Comparison of ENCODE assay signal across 14 cellular contexts in the genomic region with DNA sequence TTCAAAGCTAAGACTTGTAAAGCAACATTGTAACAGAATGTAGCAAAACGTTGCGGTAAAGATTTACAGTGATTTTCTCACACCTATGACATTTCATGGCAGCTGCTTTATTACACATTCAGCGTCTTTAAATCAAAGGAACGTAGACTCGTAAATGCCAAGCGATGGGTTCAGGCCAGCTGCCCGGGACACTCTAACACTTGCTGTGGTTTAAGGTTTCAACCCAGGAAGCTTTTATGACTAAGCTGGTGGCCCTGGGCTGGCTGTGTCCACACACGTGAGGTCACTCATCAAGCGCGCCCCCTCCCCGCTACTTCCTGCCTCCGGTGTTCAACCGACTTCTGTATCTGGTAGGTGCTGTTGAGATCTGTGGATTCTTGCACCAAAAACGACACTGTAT. TPM values are rescaled to one million over a fixed set of nuclear protein-coding genes. Genes with fewer than 3 reads are reported as not detected.
A peak's percentile ranks its signal among the peaks of the same experiment; 100 is the strongest.
DNase-seq lines count a peak whose midpoint lies in the region; ATAC-seq and TF ChIP-seq lines count a peak whose summit lies in the region.
"Had no signal": no experiment of that assay in that cellular context is flagged by ENCODE, and none has a peak within 500 bp of the region (broad histone marks: within the 10 kb centered on the region; RNA-seq: fewer than 3 reads in every experiment).

No MANE protein-coding gene starts in this region.

- H3K27ac Mint-ChIP-seq in Calu3 (ENCODE audit: unreplicated experiment) (no peak overlapping the region), HFFc6 (no peak overlapping the region)
- H3K27ac Mint-ChIP-seq: H9, mesothelial cell of epicardium had no signal

- peak; percentile 34 for DNase-seq in Calu3
- DNase-seq in HFFc6, result peak; percentile 4
- DNase-seq in NCI-H510A treated with DMSO at 0.1 percent for 48 hours (lab: John Stamatoyannopoulos, UW), result peak; percentile 98
- peak; percentile 36 for DNase-seq in glomerular visceral epithelial cell (ENCODE audit: extremely low spot score)
- no peak for DNase-seq in stimulated activated CD4-positive, alpha-beta T cell treated with anti-CD3 and anti-CD28 coated beads, Interleukin-2, amount 100 ng/mL, for 48 hours
- DNase-seq in Ammon's horn (ENCODE audit: low spot score), result no peak
- no peak for DNase-seq in mucosa of gallbladder (ENCODE audit: low spot score)
- DNase-seq: activated T-cell treated with anti-CD3 and anti-CD28 coated beads, Interleukin-2, amount 50 U/mL, for 48 hours; H9; hypothalamus; NCI-H1105 had no signal

- CTCF ChIA-PET in Calu3 (lab: Charles Lee), result no interaction called here

- H3K4me3 Mint-ChIP-seq in Calu3 (ENCODE audit: low read depth, unreplicated experiment) (no peak overlapping the region), HFFc6 (no peak overlapping the region)
- H3K4me3 Mint-ChIP-seq: H9, mesothelial cell of epicardium had no signal

- intact Hi-C loops in Calu3 (cut with micrococcal nuclease; ENCODE audit: unreplicated experiment), result no loop called here

- H3K4me1 Mint-ChIP-seq in Calu3 (ENCODE audit: low read depth, unreplicated experiment), result no peaks in the 10 kb centered on the region
- peaks cover 10% of the 10 kb centered on the region for H3K4me1 Mint-ChIP-seq in HFFc6 (ENCODE audit: low read depth)
- H3K4me1 Mint-ChIP-seq: mesothelial cell of epicardium had no signal

- H3K27me3 Mint-ChIP-seq in Calu3 (ENCODE audit: unreplicated experiment) (peaks cover 66% of the 10 kb centered on the region), HFFc6 (ENCODE audit: insufficient read depth) (peaks cover 9% of the 10 kb centered on the region)

- no peaks in the 10 kb centered on the region for H3K9me3 Mint-ChIP-seq in Calu3 (ENCODE audit: low read depth, unreplicated experiment)
- peaks cover 16% of the 10 kb centered on the region for H3K9me3 Mint-ChIP-seq in HFFc6
- H3K9me3 Mint-ChIP-seq: H9, mesothelial cell of epicardium had no signal

- ATAC-seq in HG03342 (IDR thresholded peaks at IDR 0.05; ENCODE audit: unreplicated experiment), result no peak

- H3K36me3 Mint-ChIP-seq in Calu3 (ENCODE audit: insufficient read depth, unreplicated experiment) (peaks cover 4% of the 10 kb centered on the region), HFFc6 (ENCODE audit: low read depth) (peaks cover 5% of the 10 kb centered on the region; the same call in 1 of the 2 replicates)
- H3K36me3 Mint-ChIP-seq: mesothelial cell of epicardium had no signal

- TF ChIP-seq CTCF in Calu3 (IDR thresholded peaks at IDR 0.05; ENCODE audit: unreplicated experiment) (no peak), HFFc6 (IDR thresholded peaks at IDR 0.05) (no peak)

- no TSS peak for BruUV-seq in Calu3 (replicated peaks; lab: Mats Ljungman, UMichigan)

RNA-seq across cellular contexts. Expression of gene SLC6A18, which starts 2.5 kb away (rescaled TPM):
- not detected in 2 replicates for total RNA-seq in Calu3 (2022)
- total RNA-seq in HFFc6 (2021; fragmentation: NEBNext Ultra II Directional; extraction: Animal tissue kit (Norgen Biotek cat#: 25700)), result not detected
- not detected for total RNA-seq in mucosa of gallbladder
- total RNA-seq: H9, mesothelial cell of epicardium, pulmonary artery endothelial cell had no signal

RNA-seq across cellular contexts. Expression of gene SLC6A19, which starts 26.3 kb away (rescaled TPM):
- total RNA-seq in Calu3 (2022) (not detected in 2 replicates), mucosa of gallbladder (179 TPM)
- not detected for total RNA-seq in HFFc6 (2021; fragmentation: NEBNext Ultra II Directional; extraction: Animal tissue kit (Norgen Biotek cat#: 25700))
- total RNA-seq: H9, mesothelial cell of epicardium, pulmonary artery endothelial cell had no signal

Comparison
In these comparisons a context has a peak if more than half of its experiments do, and no peak if none do; other contexts are left out.
1. DNase-seq: peak in Calu3 (single experiment), HFFc6 (single experiment), NCI-H510A treated with DMSO at 0.1 percent for 48 hours (single experiment) and glomerular visceral epithelial cell (single experiment); none in stimulated activated CD4-positive, alpha-beta T cell treated with anti-CD3 and anti-CD28 coated beads, Interleukin-2, amount 100 ng/mL, for 48 hours (0 of 2), Ammon's horn (single experiment) and mucosa of gallbladder (single experiment).
2. RNA of gene SLC6A19, which starts 26.3 kb away (total RNA-seq): 179 TPM in mucosa of gallbladder (single experiment); not detected in Calu3 and not detected in HFFc6; every median in the first group is over 100 times any median in the second.